21 cellular contexts compared by ENCODE assay signal in genomic region chr6:79307321-79308036, GRCh38.
DNase-seq lines count a peak whose midpoint lies in the region; ATAC-seq and TF ChIP-seq lines count a peak whose summit lies in the region.
"Had no signal": no experiment of that assay in that cellular context is flagged by ENCODE, and none has a peak within 500 bp of the region (broad histone marks: within the 10 kb centered on the region; RNA-seq: fewer than 3 reads in every experiment).

No MANE protein-coding gene starts in this region.

- H3F3A ChIP-seq in PC-3 (ENCODE audit: low read length, unreplicated experiment): no peaks in the 10 kb centered on the region

- DNase-seq in DMS153 (lab: John Stamatoyannopoulos, UW) (peak; percentile 19), DMS153 treated with DMSO at 0.1 percent for 48 hours (lab: John Stamatoyannopoulos, UW; ENCODE audit: unreplicated experiment) (no peak), PC-3 (peak; percentile 44), epithelial cell of proximal tubule (ENCODE audit: low read depth) (peak; percentile 49), trophoblast cell (peak; percentile 69 to 83), T-helper 17 cell (no peak), germinal center (ENCODE audit: low spot score) (no peak)
- no peak for DNase-seq in activated CD4-positive, alpha-beta T cell treated with anti-CD3 and anti-CD28 coated beads, Interleukin-2, amount 50 U/mL, for 4 hours
- DNase-seq: 8988T; activated CD4-positive, alpha-beta memory T cell treated with anti-CD3 and anti-CD28 coated beads, Interleukin-2, amount 10 ng/mL, durations not matched to agents 7 days and 5 days; activated naive CD8-positive, alpha-beta T cell treated with anti-CD3 and anti-CD28 coated beads, Interleukin-2, amount 10 ng/mL, durations not matched to agents 7 days and 5 days; activated T-cell treated with anti-CD3 and anti-CD28 coated beads, Interleukin-2, amount 50 U/mL, for 48 hours; effector memory CD8-positive, alpha-beta T cell; EL; SJCRH30; upper lobe of right lung had no signal

- H3K4me3 ChIP-seq in PC-3 (ENCODE audit: low read length): no peak overlapping the region
- H3K4me3 ChIP-seq in epithelial cell of proximal tubule (ENCODE audit: low read depth, low read length): no peak overlapping the region
- no peak overlapping the region for H3K4me3 ChIP-seq in trophoblast cell (ENCODE audit: low read depth, low read length)
- H3K4me3 ChIP-seq: gastroesophageal sphincter, SJCRH30, upper lobe of right lung had no signal

- no peak overlapping the region for H2BK5ac ChIP-seq in trophoblast cell (ENCODE audit: low read depth, low read length, poor library complexity)

- no peaks in the 10 kb centered on the region for H4K20me1 ChIP-seq in PC-3 (ENCODE audit: low read length)

- no peak overlapping the region for H3K27ac ChIP-seq in PC-3 (ENCODE audit: low read length)
- H3K27ac ChIP-seq in trophoblast cell (ENCODE audit: low read depth, low read length): no peak overlapping the region
- H3K27ac ChIP-seq: C4-2B, gastroesophageal sphincter, SJCRH30, upper lobe of right lung had no signal

- H3K4me1 ChIP-seq in PC-3 (ENCODE audit: insufficient read depth, low read length) (peaks cover 14% of the 10 kb centered on the region), trophoblast cell (ENCODE audit: control insufficient read depth in 1 of 2, insufficient read depth in 2 of 2, low read length in 2 of 2) (peaks cover 1 to 2% of the 10 kb centered on the region in 2 experiments)
- H3K4me1 ChIP-seq: gastroesophageal sphincter, upper lobe of right lung had no signal

- H3K36me3 ChIP-seq in PC-3 (ENCODE audit: low read depth, low read length): no peaks in the 10 kb centered on the region
- no peaks in the 10 kb centered on the region for H3K36me3 ChIP-seq in trophoblast cell (ENCODE audit: control insufficient read depth in 1 of 2, insufficient read depth in 2 of 2, low read length in 2 of 2)
- H3K36me3 ChIP-seq: gastroesophageal sphincter, SJCRH30, upper lobe of right lung had no signal

- no peak overlapping the region for H3K18ac ChIP-seq in trophoblast cell (ENCODE audit: low read length)

- no peaks in the 10 kb centered on the region for H3K27me3 ChIP-seq in PC-3 (ENCODE audit: low read length)
- no peaks in the 10 kb centered on the region for H3K27me3 ChIP-seq in trophoblast cell (ENCODE audit: insufficient read depth, low read length)
- H3K27me3 ChIP-seq: gastroesophageal sphincter, SJCRH30, upper lobe of right lung had no signal

- H3K79me1 ChIP-seq in trophoblast cell (ENCODE audit: low read length): peaks cover 2% of the 10 kb centered on the region

- H3K9me2 ChIP-seq in PC-3 (replicated peaks; ENCODE audit: low read length): no peaks in the 10 kb centered on the region

- ATAC-seq in PC-3: no peak
- ATAC-seq in T-helper 17 cell: no peak
- ATAC-seq: effector memory CD8-positive, alpha-beta T cell; gastroesophageal sphincter had no signal

- H3K23ac ChIP-seq in trophoblast cell (ENCODE audit: low read length): no peak overlapping the region

- TF ChIP-seq CTCF in PC-3 (conservative IDR thresholded peaks at IDR 0.05; ENCODE audit: low read depth, low read length): no peak
- no peak for TF ChIP-seq CTCF in epithelial cell of proximal tubule (conservative IDR thresholded peaks at IDR 0.05; ENCODE audit: low read depth, low read length)

- no peak overlapping the region for H3K14ac ChIP-seq in trophoblast cell (ENCODE audit: low read length)

- no peak overlapping the region for H3K27ac Mint-ChIP-seq in T-helper 17 cell
- H3K27ac Mint-ChIP-seq: activated CD4-positive, alpha-beta memory T cell treated with anti-CD3 and anti-CD28 coated beads, Interleukin-2, amount 10 ng/mL, durations not matched to agents 7 days and 5 days; activated naive CD8-positive, alpha-beta T cell treated with anti-CD3 and anti-CD28 coated beads, Interleukin-2, amount 10 ng/mL, durations not matched to agents 7 days and 5 days; effector memory CD8-positive, alpha-beta T cell; nephron; stimulated activated naive CD8-positive, alpha-beta T cell treated with anti-CD3 and anti-CD28 coated beads, Interleukin-15, Interleukin-2, amounts not matched to agents 100 ng/mL and 50 ng/mL, for 24 hours had no signal

- H3K4ac ChIP-seq in trophoblast cell (ENCODE audit: low read depth, low read length): no peak overlapping the region

- no peak overlapping the region for H4K12ac ChIP-seq in trophoblast cell (ENCODE audit: low read depth, low read length)

- H3K36me3 Mint-ChIP-seq in T-helper 17 cell (ENCODE audit: low read depth): no peaks in the 10 kb centered on the region
- H3K36me3 Mint-ChIP-seq: activated naive CD8-positive, alpha-beta T cell treated with anti-CD3 and anti-CD28 coated beads, Interleukin-2, amount 10 ng/mL, durations not matched to agents 7 days and 5 days had no signal

- H3K4me2 ChIP-seq in PC-3 (ENCODE audit: low read length) (no peak overlapping the region), trophoblast cell (ENCODE audit: low read length) (no peak overlapping the region)

- CTCF ChIA-PET in PC-3 (lab: Charles Lee): no interaction called here

- no peak overlapping the region for H2BK12ac ChIP-seq in trophoblast cell (ENCODE audit: low read length)

- no peak overlapping the region for H2BK120ac ChIP-seq in trophoblast cell (ENCODE audit: insufficient read depth, low read length, poor library complexity)

- no CpG with 5 or more reads among the region's 7 CpGs for WGBS in trophoblast cell (ENCODE audit: extremely low coverage, insufficient coverage, insufficient read length)

- no peak overlapping the region for H4K8ac ChIP-seq in trophoblast cell (ENCODE audit: low read depth, low read length)

- no TSS peak for BruUV-seq in PC-3 (replicated peaks; lab: Mats Ljungman, UMichigan)

- H4K91ac ChIP-seq in trophoblast cell (ENCODE audit: low read depth, low read length): no peak overlapping the region

- no peak overlapping the region for H2AK5ac ChIP-seq in trophoblast cell (ENCODE audit: low read length)

- intact Hi-C loops in PC-3 (cut with micrococcal nuclease): no loop called here

- no peak overlapping the region for H3K4me3 Mint-ChIP-seq in T-helper 17 cell
- H3K4me3 Mint-ChIP-seq: activated CD4-positive, alpha-beta memory T cell treated with anti-CD3 and anti-CD28 coated beads, Interleukin-2, amount 10 ng/mL, durations not matched to agents 7 days and 5 days; activated naive CD8-positive, alpha-beta T cell treated with anti-CD3 and anti-CD28 coated beads, Interleukin-2, amount 10 ng/mL, durations not matched to agents 7 days and 5 days; central memory CD8-positive, alpha-beta T cell; effector memory CD8-positive, alpha-beta T cell; nephron; stimulated activated naive CD8-positive, alpha-beta T cell treated with anti-CD3 and anti-CD28 coated beads, Interleukin-15, Interleukin-2, amounts not matched to agents 100 ng/mL and 50 ng/mL, for 24 hours had no signal

- POLR2A ChIA-PET in PC-3 (lab: Charles Lee; ENCODE audit: unreplicated experiment): no interaction called here

- H3K4me1 Mint-ChIP-seq in T-helper 17 cell: peaks cover 3% of the 10 kb centered on the region
- H3K4me1 Mint-ChIP-seq: activated CD4-positive, alpha-beta memory T cell treated with anti-CD3 and anti-CD28 coated beads, Interleukin-2, amount 10 ng/mL, durations not matched to agents 7 days and 5 days; activated naive CD8-positive, alpha-beta T cell treated with anti-CD3 and anti-CD28 coated beads, Interleukin-2, amount 10 ng/mL, durations not matched to agents 7 days and 5 days; central memory CD8-positive, alpha-beta T cell; nephron had no signal

- H3K9me3 ChIP-seq in PC-3 (ENCODE audit: low read length) (no peaks in the 10 kb centered on the region), trophoblast cell (ENCODE audit: insufficient read depth, low read depth, low read length) (peaks cover 6% of the 10 kb centered on the region), T-helper 17 cell (ENCODE audit: control insufficient read depth, low read length, poor library complexity, severe bottlenecking) (no peaks in the 10 kb centered on the region)
- H3K9me3 ChIP-seq: gastroesophageal sphincter, SJCRH30, upper lobe of right lung had no signal

- H2AFZ ChIP-seq in PC-3 (ENCODE audit: low read length): no peak overlapping the region
- no peak overlapping the region for H2AFZ ChIP-seq in trophoblast cell (ENCODE audit: insufficient read depth, low read length, poor library complexity)

- peaks cover 16% of the 10 kb centered on the region for H3K27me3 Mint-ChIP-seq in T-helper 17 cell
- H3K27me3 Mint-ChIP-seq: central memory CD8-positive, alpha-beta T cell had no signal

- H3K79me2 ChIP-seq in PC-3 (ENCODE audit: low read length): no peaks in the 10 kb centered on the region
- no peaks in the 10 kb centered on the region for H3K79me2 ChIP-seq in trophoblast cell (ENCODE audit: control insufficient read depth, insufficient read depth, low read length, poor library complexity)

- no peak overlapping the region for H3K9ac ChIP-seq in PC-3 (ENCODE audit: low read length)
- H3K9ac ChIP-seq in trophoblast cell (ENCODE audit: low read length): no peak overlapping the region

Comparison
In these comparisons a context has a peak if more than half of its experiments do, and no peak if none do; other contexts are left out.
1. DNase-seq: peak in DMS153 (single experiment), PC-3 (single experiment), epithelial cell of proximal tubule (single experiment) and trophoblast cell (2 of 2); none in DMS153 treated with DMSO at 0.1 percent for 48 hours (single experiment), T-helper 17 cell (0 of 3), activated CD4-positive, alpha-beta T cell treated with anti-CD3 and anti-CD28 coated beads, Interleukin-2, amount 50 U/mL, for 4 hours (0 of 2) and germinal center (single experiment).